In the genomic region with DNA sequence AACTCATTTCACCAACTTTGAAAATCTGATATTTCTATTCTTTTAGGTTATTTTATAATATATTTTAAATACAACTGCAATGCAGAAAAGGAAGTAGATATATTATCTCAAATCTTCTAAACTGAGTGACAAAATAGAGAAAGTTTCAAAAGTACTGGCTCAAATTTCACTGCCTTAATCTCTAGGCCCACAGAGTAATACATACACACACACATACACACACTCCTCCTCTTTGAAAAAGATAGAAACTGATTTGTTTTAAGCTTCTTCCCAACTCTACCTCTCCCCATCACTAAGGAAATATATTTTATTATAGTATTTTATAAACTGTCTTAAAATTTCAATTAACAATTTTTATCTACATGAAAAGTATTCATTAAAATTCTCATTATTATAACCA, we compare ENCODE assay signal across 11 cellular contexts. TPM values are rescaled to one million over a fixed set of nuclear protein-coding genes. Genes with fewer than 3 reads are reported as not detected.
DNase-seq lines count a peak whose midpoint lies in the region; ATAC-seq, FAIRE-seq and TF ChIP-seq lines count a peak whose summit lies in the region.
"Had no signal": no experiment of that assay in that cellular context is flagged by ENCODE, and none has a peak within 500 bp of the region (broad histone marks: within the 10 kb centered on the region; RNA-seq: fewer than 3 reads in every experiment).

No MANE protein-coding gene starts in this region.

- peaks cover 6% of the 10 kb centered on the region for H3K36me3 Mint-ChIP-seq in astrocyte (ENCODE audit: low read depth, unreplicated experiment)
- H3K36me3 Mint-ChIP-seq: brain had no signal

- ATAC-seq in HG03442 (IDR thresholded peaks at IDR 0.05; ENCODE audit: unreplicated experiment), result no peak
- ATAC-seq: T-helper 17 cell had no signal

- no peak for FAIRE-seq in astrocyte (lab: Jason Lieb, UNC)

- TF ChIP-seq CTCF in OCI-LY3 (IDR thresholded peaks at IDR 0.05; ENCODE audit: low read depth, low read length), result no peak
- no peak for TF ChIP-seq CTCF in astrocyte (IDR thresholded peaks at IDR 0.05; ENCODE audit: insufficient read depth, low read depth, low read length)
- TF ChIP-seq CTCF in osteoblast (IDR thresholded peaks at IDR 0.05; ENCODE audit: extremely low read depth, low read depth, low read length), result no peak
- TF ChIP-seq CTCF in Peyer's patch (IDR thresholded peaks at IDR 0.05), result no peak

- H3K4me1 ChIP-seq in OCI-LY3 (ENCODE audit: low read length) (peaks cover 57% of the 10 kb centered on the region), astrocyte (ENCODE audit: insufficient read depth, low read length) (peaks cover 42% of the 10 kb centered on the region), osteoblast (ENCODE audit: insufficient read depth, low read length) (peaks cover 52% of the 10 kb centered on the region), Peyer's patch (peaks cover 0 to 18% (median 4%) of the 10 kb centered on the region in 4 donors), HAP-1 (peaks cover 16% of the 10 kb centered on the region)

- H3K79me2 ChIP-seq in OCI-LY3 (ENCODE audit: low read length) (peaks cover 3% of the 10 kb centered on the region; the same call in 1 of the 2 replicates), astrocyte (ENCODE audit: insufficient read depth, low read length) (peaks cover 69% of the 10 kb centered on the region), osteoblast (ENCODE audit: insufficient read depth, low read length) (peaks cover 73% of the 10 kb centered on the region)

- in situ Hi-C loops in HAP-1 (cut with MboI; ENCODE audit: low sequenced_read_pairs), result no loop called here

- no peaks in the 10 kb centered on the region for H4K20me1 ChIP-seq in OCI-LY3 (ENCODE audit: insufficient read depth, low read length)
- H4K20me1 ChIP-seq in astrocyte (ENCODE audit: insufficient read depth, low read length), result no peaks in the 10 kb centered on the region
- H4K20me1 ChIP-seq in osteoblast (ENCODE audit: insufficient read depth, low read length), result no peaks in the 10 kb centered on the region

- H3K4me3 ChIP-seq in OCI-LY3 (ENCODE audit: low read length) (no peak overlapping the region), astrocyte (ENCODE audit: insufficient read depth, low read depth, low read length) (no peak overlapping the region), osteoblast (ENCODE audit: insufficient read depth, low read length) (no peak overlapping the region), Peyer's patch (no peak overlapping the region), HAP-1 (no peak overlapping the region)

- DNase-seq in ELR (ENCODE audit: low read depth) (peak; percentile 23), astrocyte (ENCODE audit: low read depth) (no peak), osteoblast (ENCODE audit: insufficient read length, low spot score, missing footprints) (no peak), Peyer's patch (no peak), HAP-1 (ENCODE audit: low spot score in 2 of 2) (no peak)
- no peak for DNase-seq in stimulated activated CD4-positive, alpha-beta T cell treated with anti-CD3 and anti-CD28 coated beads, Interleukin-4, amount 100 ng/mL, for 1 hour
- DNase-seq: NCI-H2081, T-helper 17 cell had no signal

- H3K27me3 ChIP-seq in OCI-LY3 (ENCODE audit: low read depth, low read length) (no peaks in the 10 kb centered on the region), astrocyte (ENCODE audit: insufficient read depth, low read length) (no peaks in the 10 kb centered on the region), osteoblast (ENCODE audit: insufficient read depth, low read length) (no peaks in the 10 kb centered on the region), Peyer's patch (no peaks in the 10 kb centered on the region), HAP-1 (ENCODE audit: low read depth) (no peaks in the 10 kb centered on the region)

- no peaks in the 10 kb centered on the region for H3K9me3 ChIP-seq in OCI-LY3 (ENCODE audit: insufficient read depth, low read length)
- no peaks in the 10 kb centered on the region for H3K9me3 ChIP-seq in astrocyte (ENCODE audit: insufficient read depth, low read depth, low read length)
- no peaks in the 10 kb centered on the region for H3K9me3 ChIP-seq in osteoblast (ENCODE audit: low read depth, low read length)
- H3K9me3 ChIP-seq in Peyer's patch, result no peaks in the 10 kb centered on the region
- H3K9me3 ChIP-seq in HAP-1, result no peaks in the 10 kb centered on the region

- H3K36me3 ChIP-seq in OCI-LY3 (replicated peaks; ENCODE audit: low read depth, low read length) (no peaks in the 10 kb centered on the region), astrocyte (ENCODE audit: insufficient read depth, low read length) (no peaks in the 10 kb centered on the region), osteoblast (ENCODE audit: insufficient read depth, low read length) (no peaks in the 10 kb centered on the region), Peyer's patch (no peaks in the 10 kb centered on the region), HAP-1 (replicated peaks) (no peaks in the 10 kb centered on the region)

- no peaks in the 10 kb centered on the region for H3K27me3 Mint-ChIP-seq in astrocyte (ENCODE audit: low read depth, unreplicated experiment)
- H3K27me3 Mint-ChIP-seq: brain had no signal

- H3K4me2 ChIP-seq in OCI-LY3 (ENCODE audit: low read length) (no peak overlapping the region), astrocyte (ENCODE audit: low read length) (peak overlapping the region; percentile 78), osteoblast (ENCODE audit: insufficient read depth, low read length) (peak overlapping the region; percentile 56)

- H3K9ac ChIP-seq in OCI-LY3 (ENCODE audit: low read length) (peak overlapping the region; percentile 14; the same call in 1 of the 2 replicates), astrocyte (ENCODE audit: low read length) (no peak overlapping the region)

- H3K27ac ChIP-seq in OCI-LY3 (ENCODE audit: low read length) (peak overlapping the region; percentile 92), astrocyte (ENCODE audit: low read depth, low read length) (peak overlapping the region; percentile 84), osteoblast (ENCODE audit: low read depth, low read length) (peak overlapping the region; percentile 65), Peyer's patch (no peak overlapping the region)

- H3K4me3 Mint-ChIP-seq in astrocyte (ENCODE audit: unreplicated experiment), result peak overlapping the region; percentile 55

- no peaks in the 10 kb centered on the region for H3K9me3 Mint-ChIP-seq in astrocyte (ENCODE audit: unreplicated experiment)

- peaks cover 60% of the 10 kb centered on the region for H3K4me1 Mint-ChIP-seq in astrocyte (ENCODE audit: low read depth, unreplicated experiment)

- TF ChIP-seq POLR2A in Peyer's patch (IDR thresholded peaks at IDR 0.05), result no peak

- H3K27ac Mint-ChIP-seq in astrocyte (ENCODE audit: unreplicated experiment), result peak overlapping the region; percentile 90

- H2AFZ ChIP-seq in OCI-LY3 (ENCODE audit: low read depth, low read length) (no peak overlapping the region), astrocyte (ENCODE audit: low read depth, low read length) (no peak overlapping the region), osteoblast (ENCODE audit: low read length) (no peak overlapping the region)

RNA-seq across cellular contexts. Expression of a gene that starts 36.2 kb away (rescaled TPM):
- 38.6 and 43.2 TPM in 2 replicates for total RNA-seq in astrocyte
- total RNA-seq in osteoblast, result 16.8 and 21.0 TPM in 2 replicates
- total RNA-seq in Peyer's patch, result 10 to 100 TPM; 26.1 to 45.4 (median 33.5) TPM

Comparison
In these comparisons a context has a peak if more than half of its experiments do, and no peak if none do; other contexts are left out.
1. H3K27ac ChIP-seq: peak in OCI-LY3 (single experiment), astrocyte (single experiment) and osteoblast (single experiment); none in Peyer's patch (0 of 4).